15 cellular contexts compared by ENCODE assay signal in genomic region chr20:19812056-19812455, GRCh38. TPM values are rescaled to one million over a fixed set of nuclear protein-coding genes. Genes with fewer than 3 reads are reported as not detected.
"Had no signal": no experiment of that assay in that cellular context is flagged by ENCODE, and none has a peak within 500 bp of the region (broad histone marks: within the 10 kb centered on the region; RNA-seq: fewer than 3 reads in every experiment).

No MANE protein-coding gene starts in this region.

- H3K36me3 ChIP-seq: ascending aorta, vagina had no signal

- H3K27me3 ChIP-seq: ascending aorta, sigmoid colon, vagina had no signal

- DNase-seq: activated CD4-positive, alpha-beta T cell treated with anti-CD3 and anti-CD28 coated beads for 1 hour; activated CD4-positive, alpha-beta T cell treated with anti-CD3 and anti-CD28 coated beads, Interleukin-2, amount 50 U/mL, for 48 hours; activated CD8-positive, alpha-beta memory T cell treated with anti-CD3 and anti-CD28 coated beads, Interleukin-2, amount 10 ng/mL, durations not matched to agents 7 days and 5 days; activated T-cell treated with anti-CD3 and anti-CD28 coated beads, Interleukin-2, amount 50 U/mL, for 4 hours; central memory CD4-positive, alpha-beta T cell; effector memory CD8-positive, alpha-beta T cell; erythroblast; glutamatergic neuron; sigmoid colon; stimulated activated CD4-positive, alpha-beta T cell treated with anti-CD3 and anti-CD28 coated beads, Interleukin-4, amount 100 ng/mL, for 24 hours; T-helper 9 cell had no signal

- H3K27ac ChIP-seq: sigmoid colon, vagina had no signal

- H3K4me3 ChIP-seq: ascending aorta, sigmoid colon, vagina had no signal

- ATAC-seq: activated CD8-positive, alpha-beta memory T cell treated with anti-CD3 and anti-CD28 coated beads, Interleukin-2, amount 10 ng/mL, durations not matched to agents 7 days and 5 days; activated T-cell treated with anti-CD3 and anti-CD28 coated beads, Interleukin-2, amount 50 U/mL, for 4 hours; effector memory CD8-positive, alpha-beta T cell; left lobe of liver; natural killer cell treated with Interleukin-12 subunit alpha and Interleukin-12 subunit beta and Interleukin-15 and Interleukin-18, amount 100 ng/mL, for 72 hours had no signal

- H3K9me3 ChIP-seq: ascending aorta, sigmoid colon, vagina had no signal

RNA-seq across cellular contexts. Expression of gene RIN2, which starts 54.0 kb away (rescaled TPM):
- total RNA-seq: activated CD8-positive, alpha-beta memory T cell treated with anti-CD3 and anti-CD28 coated beads, Interleukin-2, amount 10 ng/mL, durations not matched to agents 7 days and 5 days; natural killer cell treated with Interleukin-12 subunit alpha and Interleukin-12 subunit beta and Interleukin-15 and Interleukin-18, amount 100 ng/mL, for 72 hours had no signal
